Comparison of ENCODE assay signal across 10 cellular contexts in genomic region chr1:27574001-27574781, GRCh38. TPM values are rescaled to one million over a fixed set of nuclear protein-coding genes. Genes with fewer than 3 reads are reported as not detected.
DNase-seq lines count a peak whose midpoint lies in the region; ATAC-seq and TF ChIP-seq lines count a peak whose summit lies in the region.
"Had no signal": no experiment of that assay in that cellular context is flagged by ENCODE, and none has a peak within 500 bp of the region (broad histone marks: within the 10 kb centered on the region; RNA-seq: fewer than 3 reads in every experiment).

No MANE protein-coding gene starts in this region.

- peaks cover 11 to 37% (median 21%) of the 10 kb centered on the region in 4 donors for H3K4me1 Mint-ChIP-seq in CD4-positive, alpha-beta memory T cell
- H3K4me1 Mint-ChIP-seq in activated CD8-positive, alpha-beta T cell treated with anti-CD3 and anti-CD28 coated beads, Interleukin-2, amount 10 ng/mL, durations not matched to agents 7 days and 5 days (ENCODE audit: low read depth): peaks cover 9% of the 10 kb centered on the region

- TF ChIP-seq CTCF in RWPE2 (IDR thresholded peaks at IDR 0.05; ENCODE audit: poor library complexity, severe bottlenecking) (no peak), psoas muscle (IDR thresholded peaks at IDR 0.05) (no peak)

- peaks cover 0 to 4% of the 10 kb centered on the region in 2 donors for H3K27me3 Mint-ChIP-seq in CD4-positive, alpha-beta memory T cell
- H3K27me3 Mint-ChIP-seq in activated CD8-positive, alpha-beta T cell treated with anti-CD3 and anti-CD28 coated beads, Interleukin-2, amount 10 ng/mL, durations not matched to agents 7 days and 5 days (ENCODE audit: low read depth): peaks cover 11% of the 10 kb centered on the region

- H3K4me3 ChIP-seq in CD4-positive, alpha-beta memory T cell (ENCODE audit: low read length in 2 of 2): no peak overlapping the region
- H3K4me3 ChIP-seq in RWPE2 (ENCODE audit: severe bottlenecking) (no peak overlapping the region), iPS-15b (ENCODE audit: low read depth, low read length) (peak overlapping the region; percentile 39), psoas muscle (peak overlapping the region; percentile 68)

- H3K9me3 Mint-ChIP-seq in CD4-positive, alpha-beta memory T cell: no peaks in the 10 kb centered on the region
- no peaks in the 10 kb centered on the region for H3K9me3 Mint-ChIP-seq in activated CD8-positive, alpha-beta T cell treated with anti-CD3 and anti-CD28 coated beads, Interleukin-2, amount 10 ng/mL, durations not matched to agents 7 days and 5 days (ENCODE audit: insufficient read depth)
- H3K9me3 Mint-ChIP-seq: T-helper 1 cell treated with Interleukin-12 subunit alpha and Interleukin-12 subunit beta and Interleukin-4 antibody, amounts not matched to agents 30 μg/mL and 1 μg/mL, for 36 hours had no signal

- peak overlapping the region in 5 of 8 donors; percentile 23 to 65 (median 44) for H3K4me3 Mint-ChIP-seq in CD4-positive, alpha-beta memory T cell
- H3K4me3 Mint-ChIP-seq in activated CD8-positive, alpha-beta T cell treated with anti-CD3 and anti-CD28 coated beads, Interleukin-2, amount 10 ng/mL, durations not matched to agents 7 days and 5 days: no peak overlapping the region
- H3K4me3 Mint-ChIP-seq: T-helper 1 cell treated with Interleukin-12 subunit alpha and Interleukin-12 subunit beta and Interleukin-4 antibody, amounts not matched to agents 30 μg/mL and 1 μg/mL, for 36 hours had no signal

- H3K9ac ChIP-seq in iPS-15b (ENCODE audit: low read depth, low read length): no peak overlapping the region

- no peaks in the 10 kb centered on the region for H3K27me3 ChIP-seq in CD4-positive, alpha-beta memory T cell (ENCODE audit: insufficient read depth, low read length)
- H3K27me3 ChIP-seq in RWPE2 (ENCODE audit: insufficient read depth, poor library complexity, severe bottlenecking) (no peaks in the 10 kb centered on the region), iPS-15b (ENCODE audit: control insufficient read depth, insufficient read depth, low read length) (no peaks in the 10 kb centered on the region), psoas muscle (ENCODE audit: insufficient read depth in 3 of 3, low read length in 2 of 3) (no peaks in the 10 kb centered on the region)

- H3K36me3 Mint-ChIP-seq in CD4-positive, alpha-beta memory T cell: peaks cover 0 to 2% of the 10 kb centered on the region in 2 donors
- no peaks in the 10 kb centered on the region for H3K36me3 Mint-ChIP-seq in activated CD8-positive, alpha-beta T cell treated with anti-CD3 and anti-CD28 coated beads, Interleukin-2, amount 10 ng/mL, durations not matched to agents 7 days and 5 days (ENCODE audit: low read depth)

- H3K4me1 ChIP-seq in CD4-positive, alpha-beta memory T cell (ENCODE audit: insufficient read depth, low read length): no peaks in the 10 kb centered on the region
- H3K4me1 ChIP-seq in RWPE2 (ENCODE audit: insufficient read depth, poor library complexity, severe bottlenecking) (peaks cover 57% of the 10 kb centered on the region), iPS-15b (ENCODE audit: control insufficient read depth, insufficient read depth, low read length) (peaks cover 52% of the 10 kb centered on the region), psoas muscle (peaks cover 86% of the 10 kb centered on the region)

- ATAC-seq in RWPE2 (ENCODE audit: low read depth): no peak
- ATAC-seq in psoas muscle: no peak
- ATAC-seq in activated CD8-positive, alpha-beta T cell treated with anti-CD3 and anti-CD28 coated beads, Interleukin-2, amount 10 ng/mL, durations not matched to agents 7 days and 5 days: no peak
- no peak for ATAC-seq in GM21515 (IDR thresholded peaks at IDR 0.05; ENCODE audit: unreplicated experiment)

- no peak overlapping the region for H3K27ac ChIP-seq in CD4-positive, alpha-beta memory T cell (ENCODE audit: low read depth, low read length)
- H3K27ac ChIP-seq in RWPE2 (ENCODE audit: poor library complexity, severe bottlenecking): peak overlapping the region; percentile 88
- H3K27ac ChIP-seq in psoas muscle: peak overlapping the region; percentile 94

- H3K36me3 ChIP-seq in CD4-positive, alpha-beta memory T cell (ENCODE audit: insufficient read depth, low read length): no peaks in the 10 kb centered on the region
- H3K36me3 ChIP-seq in RWPE2 (ENCODE audit: low read depth) (no peaks in the 10 kb centered on the region), iPS-15b (ENCODE audit: control insufficient read depth, insufficient read depth, low read length) (no peaks in the 10 kb centered on the region), psoas muscle (ENCODE audit: insufficient read depth in 1 of 2, low read depth in 1 of 2) (no peaks in the 10 kb centered on the region)

- intact Hi-C loops in CD4-positive, alpha-beta memory T cell (cut with micrococcal nuclease): no loop called here
- intact Hi-C loops in psoas muscle (cut with DNase I) (loop anchor here in 1 of 2 donors (2.0 kb wide), 1 partner anchor 25 kb away; no protein-coding TSS in a partner anchor), posterior vena cava (cut with DNase I) (no loop called here)

- CTCF ChIA-PET in CD4-positive, alpha-beta memory T cell (lab: Charles Lee; ENCODE audit: partially characterized antibody): interaction anchor here (9.7 kb wide), 1 partner anchor 17 kb away, joined by 93 read pairs; no protein-coding TSS in a partner anchor
- CTCF ChIA-PET in activated CD8-positive, alpha-beta T cell treated with anti-CD3 and anti-CD28 coated beads, Interleukin-2, amount 10 ng/mL, durations not matched to agents 7 days and 5 days (lab: Charles Lee): interaction anchor here (10.5 kb wide), 1 partner anchor 20 kb away, joined by 113 read pairs; no protein-coding TSS in a partner anchor

- peak overlapping the region in 5 of 7 donors; percentile 14 to 77 (median 72) for H3K27ac Mint-ChIP-seq in CD4-positive, alpha-beta memory T cell
- H3K27ac Mint-ChIP-seq in activated CD8-positive, alpha-beta T cell treated with anti-CD3 and anti-CD28 coated beads, Interleukin-2, amount 10 ng/mL, durations not matched to agents 7 days and 5 days: no peak overlapping the region
- H3K27ac Mint-ChIP-seq: T-helper 1 cell treated with Interleukin-12 subunit alpha and Interleukin-12 subunit beta and Interleukin-4 antibody, amounts not matched to agents 30 μg/mL and 1 μg/mL, for 36 hours had no signal

- DNase-seq in CD4-positive, alpha-beta memory T cell: no peak
- DNase-seq in RWPE2 (ENCODE audit: low spot score): no peak
- DNase-seq in psoas muscle: peak in 1 of 2 donors; percentile 53
- no peak for DNase-seq in RKO (ENCODE audit: low spot score)
- DNase-seq in activated CD8-positive, alpha-beta T cell treated with anti-CD3 and anti-CD28 coated beads, Interleukin-2, amount 10 ng/mL, durations not matched to agents 7 days and 5 days: no peak
- no peak for DNase-seq in posterior vena cava (ENCODE audit: low spot score)
- DNase-seq: NCI-H446 treated with DMSO at 0.1 percent for 48 hours had no signal

- 36 to 40% (median 36%) methylated on average over 8 of the region's 8 CpGs for WGBS in psoas muscle, 3 donors

- no peaks in the 10 kb centered on the region for H3K9me3 ChIP-seq in CD4-positive, alpha-beta memory T cell (ENCODE audit: control insufficient read depth in 1 of 2, low read length in 2 of 2)
- no peaks in the 10 kb centered on the region for H3K9me3 ChIP-seq in RWPE2 (ENCODE audit: severe bottlenecking)
- no peaks in the 10 kb centered on the region for H3K9me3 ChIP-seq in iPS-15b (ENCODE audit: control insufficient read depth, insufficient read depth, low read length)
- no peaks in the 10 kb centered on the region for H3K9me3 ChIP-seq in psoas muscle

- POLR2A ChIA-PET in CD4-positive, alpha-beta memory T cell (lab: Charles Lee; ENCODE audit: partially characterized antibody): interaction anchor here (1.3 kb wide), 1 partner anchor 51 kb away, joined by 3 read pairs; no protein-coding TSS in a partner anchor
- POLR2A ChIA-PET in activated CD8-positive, alpha-beta T cell treated with anti-CD3 and anti-CD28 coated beads, Interleukin-2, amount 10 ng/mL, durations not matched to agents 7 days and 5 days (lab: Charles Lee): no interaction called here

RNA-seq across cellular contexts. Expression of gene AHDC1, which starts 29.8 kb away (rescaled TPM):
- 10 to 100 TPM; 18.4 to 19.2 TPM for total RNA-seq in CD4-positive, alpha-beta memory T cell
- 1 to 10 TPM in 1 of 2 donors, under 1 TPM in 1; 0.02 to 1.7 TPM for polyA plus RNA-seq in CD4-positive, alpha-beta memory T cell
- total RNA-seq in psoas muscle: 10 to 100 TPM; 35.9 to 65.2 (median 59.0) TPM
- polyA plus RNA-seq in psoas muscle: 10 to 100 TPM in 1 of 3 donors, 1 to 10 TPM in 2; 6.4 to 19.8 (median 9.7) TPM
- total RNA-seq in activated CD8-positive, alpha-beta T cell treated with anti-CD3 and anti-CD28 coated beads, Interleukin-2, amount 10 ng/mL, durations not matched to agents 7 days and 5 days: 10 to 100 TPM; 20.9 to 22.7 TPM
- 10 to 100 TPM; 54.5 to 58.3 TPM for total RNA-seq in posterior vena cava

Comparison
In these comparisons a context has a peak if more than half of its experiments do, and no peak if none do; other contexts are left out.
1. H3K4me3 ChIP-seq: peak in iPS-15b (single experiment) and psoas muscle (single experiment); none in CD4-positive, alpha-beta memory T cell (0 of 2) and RWPE2 (single experiment).